In the genomic region with DNA sequence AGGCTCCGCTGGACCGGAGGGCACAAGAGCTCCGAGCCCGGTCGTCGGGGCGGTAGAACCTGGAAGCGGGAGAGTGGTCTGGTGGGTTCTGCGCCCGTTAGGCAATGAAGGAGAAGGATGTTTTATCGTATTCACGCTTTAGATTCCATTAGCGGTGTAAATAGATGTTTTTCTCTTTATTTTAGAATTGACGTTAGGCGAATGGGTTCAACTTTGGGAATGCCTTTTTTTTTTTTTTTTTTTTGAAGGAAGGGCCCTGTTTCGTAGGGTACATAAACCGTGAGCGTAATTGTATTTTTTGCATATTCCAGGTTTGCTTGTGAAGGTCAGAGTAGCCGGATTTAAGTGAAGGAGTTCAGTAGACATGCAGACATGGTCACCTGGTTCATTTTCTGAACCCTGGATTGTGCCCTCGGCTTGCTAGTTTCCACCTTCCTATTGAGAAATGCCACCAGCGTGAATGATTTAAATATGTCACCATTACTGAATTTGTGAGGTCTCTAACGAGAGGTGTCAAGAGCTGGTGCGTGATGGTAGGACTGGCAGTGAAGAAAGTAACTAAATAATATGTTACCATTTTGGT, we compare ENCODE assay signal across 8 cellular contexts. TPM values are rescaled to one million over a fixed set of nuclear protein-coding genes. Genes with fewer than 3 reads are reported as not detected.
DNase-seq lines count a peak whose midpoint lies in the region; ATAC-seq and TF ChIP-seq lines count a peak whose summit lies in the region.

No MANE protein-coding gene starts in this region.

- TF ChIP-seq CTCF in HFFc6 (IDR thresholded peaks at IDR 0.05) (no peak), body of pancreas (IDR thresholded peaks at IDR 0.05) (no peak), mesothelial cell of epicardium (IDR thresholded peaks at IDR 0.05; ENCODE audit: unreplicated experiment) (no peak)

- in situ Hi-C loops in ACHN (cut with HindIII; ENCODE audit: low pct_ligation_motif_present, low pct_unique_long_range_greater_than_20kb, low sequenced_read_pairs), result no loop called here

- H3K36me3 ChIP-seq in body of pancreas (replicated peaks in 1 of 2; ENCODE audit: insufficient read depth in 1 of 2, low read depth in 2 of 2), result no peaks in the 10 kb centered on the region

- H3K4me3 Mint-ChIP-seq in HFFc6 (peak overlapping the region; percentile 96), mesothelial cell of epicardium (peak overlapping the region; percentile 97)

- H3K27me3 Mint-ChIP-seq in HFFc6 (ENCODE audit: insufficient read depth) (peaks cover 1% of the 10 kb centered on the region; the same call in 1 of the 2 replicates), mesothelial cell of epicardium (ENCODE audit: low read depth) (no peaks in the 10 kb centered on the region)

- H3K9me3 ChIP-seq in body of pancreas, result no peaks in the 10 kb centered on the region

- H3K36me3 Mint-ChIP-seq in HFFc6 (ENCODE audit: low read depth), result peaks cover 12% of the 10 kb centered on the region; the same call in 1 of the 2 replicates
- H3K36me3 Mint-ChIP-seq in mesothelial cell of epicardium, result peaks cover 8% of the 10 kb centered on the region

- peak overlapping the region; percentile 72 to 87 for H3K4me3 ChIP-seq in body of pancreas

- H3K9me3 Mint-ChIP-seq in HFFc6, result no peaks in the 10 kb centered on the region
- peaks cover 5% of the 10 kb centered on the region for H3K9me3 Mint-ChIP-seq in mesothelial cell of epicardium

- peak overlapping the region; percentile 86 to 97 (median 90) for H3K27ac ChIP-seq in body of pancreas

- H3K27me3 ChIP-seq in body of pancreas, result no peaks in the 10 kb centered on the region

- no peak for ATAC-seq in body of pancreas

- H3K27ac Mint-ChIP-seq in HFFc6 (peak overlapping the region; percentile 97), mesothelial cell of epicardium (peak overlapping the region; percentile 99)

- peaks cover 15% of the 10 kb centered on the region for H3K4me1 ChIP-seq in body of pancreas

- TF ChIP-seq POLR2A in body of pancreas (IDR thresholded peaks at IDR 0.05), result no peak

- peak; percentile 6 for DNase-seq in ACHN
- no peak for DNase-seq in HFFc6
- no peak for DNase-seq in body of pancreas
- no peak for DNase-seq in mesothelial cell of epicardium (ENCODE audit: low spot score in 2 of 2, unreplicated experiment in 2 of 2)
- no peak for DNase-seq in NCI-H1694 treated with DMSO at 0.1 percent for 48 hours (lab: John Stamatoyannopoulos, UW)
- DNase-seq in NCI-H526 treated with DMSO at 0.1 percent for 48 hours (lab: John Stamatoyannopoulos, UW), result no peak
- no peak for DNase-seq in effector CD8-positive, alpha-beta T cell (lab: John Stamatoyannopoulos, UW)
- DNase-seq in germinal center (ENCODE audit: low spot score), result no peak

- H3K4me1 Mint-ChIP-seq in HFFc6 (ENCODE audit: low read depth) (peaks cover 17% of the 10 kb centered on the region), mesothelial cell of epicardium (peaks cover 12% of the 10 kb centered on the region)

- WGBS in body of pancreas, 2 donors, result 3 to 5% methylated on average over 23 of the region's 23 CpGs

- intact Hi-C loops in body of pancreas (cut with DNase I), result no loop called here

RNA-seq across cellular contexts. Expression of gene RBM6, which starts 0.8 kb away (rescaled TPM):
- total RNA-seq in HFFc6 (2021; fragmentation: NEBNext Ultra II Directional; extraction: Animal tissue kit (Norgen Biotek cat#: 25700)), result 10 to 100 TPM; 32.5 to 41.6 (median 34.5) TPM
- total RNA-seq in body of pancreas, result 100 to 1,000 TPM; 123 to 146 TPM
- 158 to 162 TPM (median 159 TPM) in 3 replicates for total RNA-seq in mesothelial cell of epicardium

RNA-seq across cellular contexts. Expression of gene MON1A, which starts 11.1 kb away (rescaled TPM):
- total RNA-seq in HFFc6 (2021; fragmentation: NEBNext Ultra II Directional; extraction: Animal tissue kit (Norgen Biotek cat#: 25700)), result 10 to 100 TPM; 13.6 to 20.3 (median 15.7) TPM
- 10 to 100 TPM in 1 of 2 donors, 1 to 10 TPM in 1; 4.9 to 13.5 TPM for total RNA-seq in body of pancreas
- 5.7 to 6.2 TPM (median 5.7 TPM) in 3 replicates for total RNA-seq in mesothelial cell of epicardium

RNA-seq across cellular contexts. Expression of gene MST1R, which starts 37.1 kb away (rescaled TPM):
- 1 to 10 TPM in 1 of 6 experiments, under 1 TPM in 5; 0.34 to 1.1 (median 0.80) TPM for total RNA-seq in HFFc6 (2021; fragmentation: NEBNext Ultra II Directional; extraction: Animal tissue kit (Norgen Biotek cat#: 25700))
- total RNA-seq in body of pancreas, result 10 to 100 TPM; 10.4 to 12.2 TPM
- total RNA-seq in mesothelial cell of epicardium, result 3.8 to 7.0 TPM (median 4.3 TPM) in 3 replicates
